8 cellular contexts compared by ENCODE assay signal in the genomic region with DNA sequence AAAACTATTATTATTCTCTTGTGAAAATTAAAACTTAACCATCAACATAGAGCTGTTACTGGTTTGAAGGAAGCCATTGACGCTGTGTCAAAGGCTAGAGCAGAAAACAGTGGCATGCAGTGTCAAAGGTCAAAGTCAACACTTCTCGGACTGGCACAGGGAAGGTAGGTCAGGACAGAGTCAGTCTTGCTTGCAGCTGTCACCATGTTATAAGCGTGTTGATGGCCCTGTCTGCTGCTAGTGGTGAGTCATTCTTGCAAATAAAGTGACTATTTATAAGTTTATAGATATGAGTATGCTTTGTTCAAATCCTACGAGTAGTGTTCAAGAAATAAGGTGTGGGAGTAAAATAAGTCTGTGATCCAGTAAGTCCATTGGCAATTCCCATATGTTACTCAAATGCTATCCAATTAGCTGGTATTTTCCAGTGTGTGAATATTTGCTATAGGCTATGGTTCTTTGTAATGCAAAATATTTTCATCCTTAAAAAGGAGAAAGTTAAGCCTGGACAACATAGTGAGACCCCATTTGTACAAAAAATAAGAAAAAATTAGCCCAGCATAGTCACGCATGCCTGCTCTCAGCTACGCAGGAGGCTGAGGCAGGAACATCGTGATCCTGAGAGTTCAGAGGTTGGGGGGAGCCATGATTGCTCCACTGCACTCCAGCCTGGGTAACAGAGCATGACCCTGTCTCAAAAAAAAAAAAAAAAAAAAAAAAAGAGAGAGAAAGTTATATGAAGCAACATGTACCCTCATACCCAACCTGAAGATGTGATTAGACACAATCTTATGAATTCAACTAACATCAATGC. TPM values are rescaled to one million over a fixed set of nuclear protein-coding genes. Genes with fewer than 3 reads are reported as not detected.
DNase-seq lines count a peak whose midpoint lies in the region; ATAC-seq, FAIRE-seq and TF ChIP-seq lines count a peak whose summit lies in the region.

No MANE protein-coding gene starts in this region.

- FAIRE-seq in A549 (lab: Jason Lieb, UNC), result no peak

- no peak for TF ChIP-seq EP300 in A549 (IDR thresholded peaks at IDR 0.05)

- H3K27me3 ChIP-seq in NT2/D1 (ENCODE audit: insufficient read depth, insufficient read length), result no peaks in the 10 kb centered on the region
- no peaks in the 10 kb centered on the region for H3K27me3 ChIP-seq in MG63

- H3K27ac ChIP-seq in A549, result peak overlapping the region; percentile 83 to 93

- ATAC-seq in A549 (peak; percentile 18 to 54; a peak in 4 of 6 replicates), GM21619 (IDR thresholded peaks at IDR 0.05; ENCODE audit: unreplicated experiment) (peak; percentile 55)

- TF ChIP-seq POLR2A in A549 (IDR thresholded peaks at IDR 0.05; ENCODE audit: low read length), result no peak

- peaks cover 14% of the 10 kb centered on the region for H3K4me1 ChIP-seq in A549
- peaks cover 5% of the 10 kb centered on the region for H3K4me1 ChIP-seq in NT2/D1 (ENCODE audit: insufficient read depth, insufficient read length)

- TF ChIP-seq RAD21 in A549 (conservative IDR thresholded peaks at IDR 0.05 in 1 of 2, IDR thresholded peaks at IDR 0.05 in 1 of 2), result no peak

- CTCF ChIA-PET in A549 (lab: Yijun Ruan, JAX), result interaction anchor here (0.8 to 4.1 kb wide), 37 partner anchors 9 to 831 kb away, joined by 3 to 68 read pairs (median 5); no protein-coding TSS in a partner anchor

- H3K9ac ChIP-seq in NT2/D1 (ENCODE audit: insufficient read length, low read depth), result peak overlapping the region; percentile 77

- peak overlapping the region; percentile 89 for H3K4me2 ChIP-seq in A549

- in situ Hi-C loops in ACHN (cut with HindIII; ENCODE audit: low pct_ligation_motif_present, low pct_unique_long_range_greater_than_20kb, low sequenced_read_pairs), result no loop called here

- 45% methylated on average over 7 of the region's 7 CpGs for WGBS in A549 (ENCODE audit: missing lambda C conversion rate)

- H3K36me3 ChIP-seq in NT2/D1 (ENCODE audit: insufficient read depth, insufficient read length, low read length) (no peaks in the 10 kb centered on the region), MG63 (no peaks in the 10 kb centered on the region)

- POLR2A ChIA-PET in A549 (lab: Yijun Ruan, JAX), result interaction anchor here (0.9 to 1.1 kb wide), 3 partner anchors 68 to 253 kb away, joined by 3 to 5 read pairs (median 4); a partner anchor contains a TSS

- H3K4me3 ChIP-seq in A549 (peak overlapping the region; percentile 45), NT2/D1 (ENCODE audit: insufficient read length, low read depth) (peak overlapping the region; percentile 61), foreskin fibroblast (ENCODE audit: low read depth in 1 of 2, low read length in 2 of 2) (peak overlapping the region; percentile 39 to 47), MG63 (no peak overlapping the region)

- TF ChIP-seq CTCF in A549 (IDR thresholded peaks at IDR 0.05) (no peak), foreskin fibroblast (IDR thresholded peaks at IDR 0.05; ENCODE audit: low read depth, low read length) (no peak)

- H3K9me3 ChIP-seq in A549, result no peaks in the 10 kb centered on the region
- H3K9me3 ChIP-seq in NT2/D1 (ENCODE audit: insufficient read depth, low read length), result no peaks in the 10 kb centered on the region; the same call in 1 of the 2 replicates
- H3K9me3 ChIP-seq in MG63, result 0 out of 2 replicates have a peak, but pooled peaks cover 2% of the 10 kb centered on the region

- DNase-seq in A549 (ENCODE audit: low read depth in 1 of 2, low spot score in 1 of 2), result no peak
- DNase-seq in NT2/D1 (ENCODE audit: low read depth, low spot score), result no peak
- peak in 1 of 2 donors; percentile 29 for DNase-seq in foreskin fibroblast
- no peak for DNase-seq in putamen (ENCODE audit: low spot score)
- DNase-seq in MG63, result no peak
- DNase-seq in GM19240 (ENCODE audit: insufficient read length, low spot score), result no peak
- no peak for DNase-seq in ACHN

TF ChIP-seq in A549, 52 proteins besides CTCF, POLR2A, EP300 and RAD21:
- TF ChIP-seq ZC3H11A (IDR thresholded peaks at IDR 0.05) (no peak), FOSL2 (IDR thresholded peaks at IDR 0.05) (no peak), FOSL2 (CRISPR knock-in tag; IDR thresholded peaks at IDR 0.05) (peak; percentile 56; the same call in 1 of the 2 replicates)

RNA-seq across cellular contexts. Expression of a gene that starts 26.3 kb away (rescaled TPM):
- 0.09 and 0.22 TPM in 2 replicates for polyA plus RNA-seq in A549 (2011; rRNA removed)
- 0.50 and 0.78 TPM in 2 replicates for polyA plus RNA-seq in A549 (2012; cell fraction: cytosol; rRNA removed)
- polyA plus RNA-seq in A549 (2012; cell fraction: nucleus; rRNA removed), result 1.4 and 2.1 TPM in 2 replicates
- 0.88 to 1.2 TPM (median 1.1 TPM) in 3 replicates for polyA plus RNA-seq in A549 (2017; fragmentation: RNase III; extraction: RNeasy Plus Mini Kit Qiagen cat#74134 plus additional on column Dnase treatment)
- 0.33 and 0.63 TPM in 2 replicates for polyA minus RNA-seq in A549 (2011; rRNA and poly(A)+ RNA removed)
- 1.1 TPM in 1 of 2 replicates, not detected in the other for total RNA-seq in MG63 (2014; rRNA removed; shearing (Covaris generic); ENCODE audit: low replicate concordance)
